22 cellular contexts compared by ENCODE assay signal in genomic region chr2:64999754-65000153, GRCh38.
"Had no signal": no experiment of that assay in that cellular context is flagged by ENCODE, and none has a peak within 500 bp of the region (broad histone marks: within the 10 kb centered on the region; RNA-seq: fewer than 3 reads in every experiment).

No MANE protein-coding gene starts in this region.

- H3K4me3 Mint-ChIP-seq: activated CD8-positive, alpha-beta T cell treated with anti-CD3 and anti-CD28 coated beads, Interleukin-2, amount 10 ng/mL, durations not matched to agents 7 days and 5 days; activated naive CD8-positive, alpha-beta T cell treated with anti-CD3 and anti-CD28 coated beads, Interleukin-2, amount 10 ng/mL, durations not matched to agents 7 days and 5 days had no signal

- H3K4me2 ChIP-seq: PC-9 had no signal

- H3K27me3 ChIP-seq: brain microvascular endothelial cell had no signal

- H3K27me3 Mint-ChIP-seq: activated naive CD8-positive, alpha-beta T cell treated with anti-CD3 and anti-CD28 coated beads, Interleukin-2, amount 10 ng/mL, durations not matched to agents 7 days and 5 days had no signal

- H3K9me3 Mint-ChIP-seq: activated naive CD8-positive, alpha-beta T cell treated with anti-CD3 and anti-CD28 coated beads, Interleukin-2, amount 10 ng/mL, durations not matched to agents 7 days and 5 days had no signal

- H3K27ac Mint-ChIP-seq: activated naive CD8-positive, alpha-beta T cell treated with anti-CD3 and anti-CD28 coated beads, Interleukin-2, amount 10 ng/mL, durations not matched to agents 7 days and 5 days had no signal

- ATAC-seq: activated CD4-positive, CD25-positive, alpha-beta regulatory T cell treated with anti-CD3 and anti-CD28 coated beads, Interleukin-2, amount 50 U/mL, for 24 hours; activated CD8-positive, alpha-beta T cell treated with anti-CD3 and anti-CD28 coated beads, Interleukin-2, amount 10 ng/mL, durations not matched to agents 7 days and 5 days; K562 had no signal

- H3K27ac ChIP-seq: PC-9, SK-N-MC had no signal

- H3K4me3 ChIP-seq: K562, PC-9, SK-N-MC had no signal

- FAIRE-seq: K562 had no signal

- H2AFZ ChIP-seq: PC-9 had no signal

- H3K36me3 ChIP-seq: brain microvascular endothelial cell had no signal

- DNase-seq: activated CD4-positive, alpha-beta T cell treated with anti-CD3 and anti-CD28 coated beads for 4 hours; activated CD8-positive, alpha-beta memory T cell treated with anti-CD3 and anti-CD28 coated beads, Interleukin-2, amount 50 U/mL, for 48 hours; activated CD8-positive, alpha-beta T cell treated with anti-CD3 and anti-CD28 coated beads, Interleukin-2, amount 10 ng/mL, durations not matched to agents 7 days and 5 days; activated naive CD4-positive, alpha-beta T cell treated with anti-CD3 and anti-CD28 coated beads, Interleukin-2, amount 50 U/mL, for 16 hours; activated naive CD8-positive, alpha-beta T cell treated with anti-CD3 and anti-CD28 coated beads, Interleukin-2, amount 10 ng/mL, durations not matched to agents 7 days and 5 days; activated T-cell treated with anti-CD3 and anti-CD28 coated beads, Interleukin-2, amount 50 U/mL, for 1 hour; brain microvascular endothelial cell; cerebellar nuclear complex; Kasumi-1; NCI-H1092; NCI-H1417; NCI-H1930; NCI-H2171; NCI-H2227 treated with DMSO at 0.1 percent for 48 hours; NCI-H446 treated with DMSO at 0.1 percent for 48 hours; NCI-H526 treated with DMSO at 0.1 percent for 48 hours; NCI-H82; PC-9; T-helper 1 cell had no signal
